ENCODE assay signal across 17 cellular contexts in the genomic region with DNA sequence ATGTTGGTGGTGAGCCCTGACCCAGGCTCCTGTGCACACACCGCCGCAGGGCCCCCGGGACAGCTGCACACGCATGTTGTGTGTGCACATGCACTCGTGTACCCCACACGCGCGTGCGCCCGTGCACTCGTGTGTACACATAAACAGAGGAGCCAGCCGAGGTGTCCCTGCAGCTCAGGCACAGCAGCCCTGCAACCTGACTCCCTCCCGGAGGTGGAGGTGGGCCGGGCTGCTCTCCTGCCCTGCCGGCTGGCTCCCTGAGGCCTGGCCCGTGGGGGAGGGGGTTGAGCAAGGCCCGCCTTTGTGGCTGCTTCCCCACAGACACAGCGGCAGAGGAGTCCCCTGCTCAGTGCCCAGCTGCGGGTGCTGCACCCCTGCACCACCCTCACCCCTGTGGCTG. TPM values are rescaled to one million over a fixed set of nuclear protein-coding genes. Genes with fewer than 3 reads are reported as not detected.
DNase-seq lines count a peak whose midpoint lies in the region; ATAC-seq and TF ChIP-seq lines count a peak whose summit lies in the region.
"Had no signal": no experiment of that assay in that cellular context is flagged by ENCODE, and none has a peak within 500 bp of the region (broad histone marks: within the 10 kb centered on the region; RNA-seq: fewer than 3 reads in every experiment).

No MANE protein-coding gene starts in this region.

- H3K9ac ChIP-seq in mammary epithelial cell (ENCODE audit: insufficient read depth, low read length) = no peak overlapping the region

- dilution Hi-C loops in mammary epithelial cell (cut with HindIII; ENCODE audit: low sequenced_read_pairs) = no loop called here

- no peaks in the 10 kb centered on the region for H3K79me2 ChIP-seq in mammary epithelial cell (ENCODE audit: insufficient read depth, low read length)

- H2AFZ ChIP-seq in mammary epithelial cell (ENCODE audit: low read depth, low read length) = no peak overlapping the region

- TF ChIP-seq POLR2A in breast epithelium (IDR thresholded peaks at IDR 0.05) = no peak

- ATAC-seq in lower lobe of right lung = peak; percentile 43 to 55
- no peak for ATAC-seq in GM18520 (IDR thresholded peaks at IDR 0.05; ENCODE audit: unreplicated experiment)
- ATAC-seq in HG02798 (IDR thresholded peaks at IDR 0.05; ENCODE audit: poor library complexity, unreplicated experiment) = no peak
- ATAC-seq: left cardiac atrium had no signal

- H3K27me3 ChIP-seq in breast epithelium (peaks cover 0 to 18% of the 10 kb centered on the region in 2 donors), mammary epithelial cell (ENCODE audit: insufficient read depth, low read length) (no peaks in the 10 kb centered on the region), lower lobe of right lung (ENCODE audit: low read depth) (peaks cover 5% of the 10 kb centered on the region)
- H3K27me3 ChIP-seq: uterus had no signal

- H3K36me3 ChIP-seq in breast epithelium (no peaks in the 10 kb centered on the region), mammary epithelial cell (ENCODE audit: insufficient read depth, low read length) (no peaks in the 10 kb centered on the region), lower lobe of right lung (no peaks in the 10 kb centered on the region)
- H3K36me3 ChIP-seq: neutrophil, uterus had no signal

- intact Hi-C loops in breast epithelium (cut with DNase I; ENCODE audit: low total_unique reads) = no loop called here
- intact Hi-C loops in mammary epithelial cell (cut with micrococcal nuclease) = loop anchor here (2.0 to 5.0 kb wide), 2 partner anchors 61 to 70 kb away; no protein-coding TSS in a partner anchor
- intact Hi-C loops in lower lobe of right lung (cut with DNase I) = no loop called here

- CTCF ChIA-PET in mammary epithelial cell (lab: Charles Lee; ENCODE audit: low non-redundant PET) = no interaction called here

- no peak overlapping the region for H3K4me2 ChIP-seq in mammary epithelial cell (ENCODE audit: insufficient read depth, low read depth, low read length)

- no peak for TF ChIP-seq CTCF in breast epithelium (IDR thresholded peaks at IDR 0.05)
- TF ChIP-seq CTCF in mammary epithelial cell (conservative IDR thresholded peaks at IDR 0.05 in 1 of 2, IDR thresholded peaks at IDR 0.05 in 1 of 2; ENCODE audit: extremely low read depth in 1 of 2, insufficient read depth in 1 of 2, low read depth in 1 of 2, low read length in 2 of 2) = no peak
- TF ChIP-seq CTCF in VCaP (conservative IDR thresholded peaks at IDR 0.05) = no peak
- TF ChIP-seq CTCF in lower lobe of right lung (IDR thresholded peaks at IDR 0.05) = no peak

- H3K4me3 ChIP-seq in breast epithelium = peak overlapping the region in 2 of 3 donors; percentile 39 to 55
- no peak overlapping the region for H3K4me3 ChIP-seq in mammary epithelial cell (replicated peaks in 1 of 3; ENCODE audit: insufficient read depth in 1 of 3, low read depth in 2 of 3, low read length in 3 of 3)
- H3K4me3 ChIP-seq in lower lobe of right lung = peak overlapping the region; percentile 41
- H3K4me3 ChIP-seq: uterus had no signal

- DNase-seq in breast epithelium (ENCODE audit: low spot score in 2 of 2) (peak in 1 of 2 donors; percentile 65), mammary epithelial cell (no peak), lower lobe of right lung (peak; percentile 69), KG1 (lab: John Stamatoyannopoulos, UW) (no peak), SKM-1 (lab: John Stamatoyannopoulos, UW; ENCODE audit: unreplicated experiment) (no peak)
- DNase-seq: activated CD4-positive, alpha-beta T cell treated with anti-CD3 and anti-CD28 coated beads for 4 hours; anterior cingulate cortex; EL; left cardiac atrium; uterus had no signal

- 90% methylated on average over 9 of the region's 19 CpGs for WGBS in mammary epithelial cell (ENCODE audit: low coverage, missing lambda C conversion rate)

- H4K20me1 ChIP-seq in mammary epithelial cell (ENCODE audit: insufficient read depth, low read length) = no peaks in the 10 kb centered on the region

- in situ Hi-C loops in mammary epithelial cell (cut with MboI; ENCODE audit: low sequenced_read_pairs in 2 of 2) = no loop called here

- H3K4me1 ChIP-seq in breast epithelium (peaks cover 9 to 11% of the 10 kb centered on the region in 2 donors), mammary epithelial cell (ENCODE audit: insufficient read depth, low read length) (peaks cover 16% of the 10 kb centered on the region), lower lobe of right lung (peaks cover 9% of the 10 kb centered on the region)
- H3K4me1 ChIP-seq: uterus had no signal

- H3K9me3 ChIP-seq in breast epithelium (no peaks in the 10 kb centered on the region), mammary epithelial cell (replicated peaks; ENCODE audit: insufficient read depth, low read length) (no peaks in the 10 kb centered on the region), lower lobe of right lung (no peaks in the 10 kb centered on the region)
- H3K9me3 ChIP-seq: neutrophil, uterus had no signal

- H3K27ac ChIP-seq in breast epithelium (peak overlapping the region in 1 of 2 donors; percentile 72), mammary epithelial cell (ENCODE audit: insufficient read depth, low read depth, low read length) (no peak overlapping the region), VCaP (peak overlapping the region; percentile 91), lower lobe of right lung (no peak overlapping the region)
- H3K27ac ChIP-seq: HL-60, neutrophil, uterus had no signal

- no TSS peak for BruUV-seq in mammary epithelial cell (replicated peaks; lab: Mats Ljungman, UMichigan)

RNA-seq across cellular contexts. Expression of a gene that starts 0.7 kb away (rescaled TPM):
- total RNA-seq in breast epithelium = 1 to 10 TPM in 2 of 3 donors, not detected in 1; 2.0 to 4.0 TPM
- under 1 TPM in 1 of 2 donors, not detected in 1; 0.14 TPM for total RNA-seq in mammary epithelial cell
- 0.03 TPM for polyA plus RNA-seq in mammary epithelial cell
- polyA minus RNA-seq in mammary epithelial cell = not detected
- 2.0 TPM for total RNA-seq in lower lobe of right lung
- total RNA-seq: activated T-helper 1 cell treated with anti-CD3 and anti-CD28 coated beads, Interleukin-12 subunit alpha, Interleukin-12 subunit beta, Interleukin-2, Interleukin-4 antibody, amounts not matched to agents 30 ng/mL and 10 ng/mL and 1 ng/mL, durations not matched to agents 14 hours and 24 hours and 36 hours; glomerular endothelial cell; left cardiac atrium had no signal

RNA-seq across cellular contexts. Expression of a gene that starts 19.6 kb away (rescaled TPM):
- 1 to 10 TPM; 1.8 to 3.2 (median 2.9) TPM for total RNA-seq in breast epithelium
- total RNA-seq in mammary epithelial cell = 1 to 10 TPM; 2.3 to 4.4 TPM
- polyA plus RNA-seq in mammary epithelial cell = 4.7 TPM
- polyA minus RNA-seq in mammary epithelial cell = 12.8 TPM
- 4.5 TPM for total RNA-seq in lower lobe of right lung

RNA-seq across cellular contexts. Expression of a gene that starts 39.8 kb away (rescaled TPM):
- 1,000 to 10,000 TPM; 1,723 to 3,116 (median 2,974) TPM for total RNA-seq in breast epithelium
- 1,000 to 10,000 TPM in 1 of 2 donors, 100 to 1,000 TPM in 1; 894 to 1,553 TPM for total RNA-seq in mammary epithelial cell
- polyA plus RNA-seq in mammary epithelial cell = 3,470 TPM
- 261 TPM for polyA minus RNA-seq in mammary epithelial cell
- total RNA-seq in lower lobe of right lung = 1,104 TPM

RNA-seq across cellular contexts. Expression of a gene that starts 49.1 kb away (rescaled TPM):
- total RNA-seq in breast epithelium = under 1 TPM in 1 of 3 donors, not detected in 2; 0.73 TPM
- total RNA-seq in mammary epithelial cell = not detected
- not detected for polyA plus RNA-seq in mammary epithelial cell
- polyA minus RNA-seq in mammary epithelial cell = not detected
- 1.8 TPM for total RNA-seq in lower lobe of right lung
- total RNA-seq: activated T-helper 1 cell treated with anti-CD3 and anti-CD28 coated beads, Interleukin-12 subunit alpha, Interleukin-12 subunit beta, Interleukin-2, Interleukin-4 antibody, amounts not matched to agents 30 ng/mL and 10 ng/mL and 1 ng/mL, durations not matched to agents 14 hours and 24 hours and 36 hours; glomerular endothelial cell had no signal

RNA-seq across cellular contexts. Expression of a gene that starts 59.6 kb away (rescaled TPM):
- 100 to 1,000 TPM in 1 of 3 donors, 10 to 100 TPM in 2; 16.6 to 114 (median 53.3) TPM for total RNA-seq in breast epithelium
- total RNA-seq in mammary epithelial cell = 100 to 1,000 TPM in 1 of 2 donors, 10 to 100 TPM in 1; 71.3 to 220 TPM
- polyA plus RNA-seq in mammary epithelial cell = 9.7 TPM
- polyA minus RNA-seq in mammary epithelial cell = 19.0 TPM
- total RNA-seq in lower lobe of right lung = 282 TPM

Comparison
In these comparisons a context has a peak if more than half of its experiments do, and no peak if none do; other contexts are left out.
1. H3K4me3 ChIP-seq: peak in breast epithelium (2 of 3) and lower lobe of right lung (single experiment); none in mammary epithelial cell (0 of 3).
2. ATAC-seq: peak in lower lobe of right lung (2 of 2); none in GM18520 (single experiment) and HG02798 (single experiment).